ENCODE assay signal across 24 cellular contexts in the genomic region with DNA sequence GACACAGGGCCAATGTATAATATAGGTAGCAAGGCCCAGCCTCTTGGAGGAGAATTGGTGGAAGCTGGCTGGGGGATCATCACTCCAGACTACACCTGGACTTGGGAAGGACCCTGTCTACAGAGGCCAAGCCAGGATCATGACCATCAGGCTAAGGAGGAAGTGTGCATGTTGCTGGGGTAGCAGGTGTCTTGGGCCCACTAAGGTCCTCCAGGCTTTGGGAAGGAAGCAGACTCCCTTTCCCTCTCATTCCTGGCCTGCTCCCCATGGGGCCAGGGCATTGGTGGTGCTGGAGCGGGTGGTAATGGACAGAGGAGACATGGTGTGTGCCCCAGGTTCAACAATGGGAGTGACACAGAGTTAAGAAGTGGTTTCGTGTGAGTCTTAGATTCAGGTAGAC. TPM values are rescaled to one million over a fixed set of nuclear protein-coding genes. Genes with fewer than 3 reads are reported as not detected.
"Had no signal": no experiment of that assay in that cellular context is flagged by ENCODE, and none has a peak within 500 bp of the region (broad histone marks: within the 10 kb centered on the region; RNA-seq: fewer than 3 reads in every experiment).

No MANE protein-coding gene starts in this region.

- H3K4me1 ChIP-seq: colonic mucosa had no signal

- DNase-seq: activated CD4-positive, alpha-beta memory T cell treated with anti-CD3 and anti-CD28 coated beads for 36 hours; activated CD4-positive, alpha-beta T cell treated with anti-CD3 and anti-CD28 coated beads for 36 hours; activated CD4-positive, alpha-beta T cell treated with anti-CD3 and anti-CD28 coated beads, Interleukin-2, amount 10 ng/mL, durations not matched to agents 24 days and 14 days; activated CD4-positive, CD25-positive, alpha-beta regulatory T cell; activated CD4-positive, CD25-positive, alpha-beta regulatory T cell treated with anti-CD3 and anti-CD28 coated beads, Interleukin-2, amount 50 U/mL, for 72 hours; activated CD8-positive, alpha-beta T cell treated with anti-CD3 and anti-CD28 coated beads, Interleukin-2, amount 10 ng/mL, durations not matched to agents 7 days and 5 days; activated effector memory CD4-positive, alpha-beta T cell treated with Interleukin-2 at 50 U/mL for 16 hours; activated gamma-delta T cell treated with Interleukin-2 at 50 U/mL for 16 hours; activated naive CD4-positive, alpha-beta T cell treated with anti-CD3 and anti-CD28 coated beads, Interleukin-2, amount 50 U/mL, for 16 hours; activated naive CD4-positive, alpha-beta T cell treated with Interleukin-2 at 50 U/mL for 16 hours; activated T-cell treated with anti-CD3 and anti-CD28 coated beads for 4 hours; activated T-cell treated with anti-CD3 and anti-CD28 coated beads, Interleukin-2, amount 50 U/mL, for 24 hours; amniotic stem cell; anterior cingulate cortex; brain microvascular endothelial cell; colonic mucosa; effector CD8-positive, alpha-beta T cell; esophagus squamous epithelium; foreskin melanocyte; T-helper 2 cell had no signal

- ATAC-seq: activated CD4-positive, alpha-beta T cell treated with anti-CD3 and anti-CD28 coated beads for 36 hours; activated CD8-positive, alpha-beta T cell treated with anti-CD3 and anti-CD28 coated beads, Interleukin-2, amount 10 ng/mL, durations not matched to agents 7 days and 5 days; activated T-helper 17 cell treated with anti-CD3 and anti-CD28 coated beads, Interleukin-2, amount 50 U/mL, for 72 hours; gastroesophageal sphincter had no signal

- H3K4me3 Mint-ChIP-seq: activated CD4-positive, alpha-beta memory T cell treated with anti-CD3 and anti-CD28 coated beads for 36 hours; activated CD4-positive, alpha-beta T cell treated with anti-CD3 and anti-CD28 coated beads for 36 hours; activated CD4-positive, alpha-beta T cell treated with anti-CD3 and anti-CD28 coated beads, Interleukin-2, amount 10 ng/mL, durations not matched to agents 24 days and 14 days; activated CD8-positive, alpha-beta T cell treated with anti-CD3 and anti-CD28 coated beads, Interleukin-2, amount 10 ng/mL, durations not matched to agents 7 days and 5 days; activated naive CD8-positive, alpha-beta T cell; activated T-cell treated with anti-CD3 and anti-CD28 coated beads, Interleukin-2, amount 50 U/mL, for 24 hours; activated T-helper 17 cell treated with anti-CD3 and anti-CD28 coated beads, Interleukin-2, amount 50 U/mL, for 72 hours had no signal

- H3K36me3 ChIP-seq: brain microvascular endothelial cell, colonic mucosa, esophagus squamous epithelium, gastroesophageal sphincter had no signal

- H3K27ac ChIP-seq: brain microvascular endothelial cell, colonic mucosa, epithelial cell of prostate had no signal

- H3K4me3 ChIP-seq: colonic mucosa, esophagus squamous epithelium, gastroesophageal sphincter had no signal

- H3K9me3 ChIP-seq: colonic mucosa, esophagus squamous epithelium, gastroesophageal sphincter had no signal

- H3K36me3 Mint-ChIP-seq: activated CD4-positive, alpha-beta memory T cell treated with anti-CD3 and anti-CD28 coated beads for 36 hours; activated naive CD8-positive, alpha-beta T cell had no signal

- H3K4me1 Mint-ChIP-seq: activated CD4-positive, alpha-beta T cell treated with anti-CD3 and anti-CD28 coated beads for 36 hours; activated CD4-positive, alpha-beta T cell treated with anti-CD3 and anti-CD28 coated beads, Interleukin-2, amount 10 ng/mL, durations not matched to agents 24 days and 14 days; activated T-helper 17 cell treated with anti-CD3 and anti-CD28 coated beads, Interleukin-2, amount 50 U/mL, for 72 hours had no signal

- H3K27me3 ChIP-seq: brain microvascular endothelial cell, colonic mucosa, esophagus squamous epithelium, gastroesophageal sphincter had no signal

- H3K27ac Mint-ChIP-seq: activated CD4-positive, alpha-beta memory T cell treated with anti-CD3 and anti-CD28 coated beads for 36 hours; activated CD4-positive, alpha-beta T cell treated with anti-CD3 and anti-CD28 coated beads for 36 hours; activated CD4-positive, alpha-beta T cell treated with anti-CD3 and anti-CD28 coated beads, Interleukin-2, amount 10 ng/mL, durations not matched to agents 24 days and 14 days; activated CD8-positive, alpha-beta T cell treated with anti-CD3 and anti-CD28 coated beads, Interleukin-2, amount 10 ng/mL, durations not matched to agents 7 days and 5 days; activated naive CD8-positive, alpha-beta T cell; activated T-cell treated with anti-CD3 and anti-CD28 coated beads, Interleukin-2, amount 50 U/mL, for 24 hours; activated T-helper 17 cell treated with anti-CD3 and anti-CD28 coated beads, Interleukin-2, amount 50 U/mL, for 72 hours had no signal

- H3K9me3 Mint-ChIP-seq: activated CD4-positive, alpha-beta memory T cell treated with anti-CD3 and anti-CD28 coated beads for 36 hours; activated CD4-positive, alpha-beta T cell treated with anti-CD3 and anti-CD28 coated beads, Interleukin-2, amount 10 ng/mL, durations not matched to agents 24 days and 14 days; activated T-cell treated with anti-CD3 and anti-CD28 coated beads, Interleukin-2, amount 50 U/mL, for 24 hours; activated T-helper 17 cell treated with anti-CD3 and anti-CD28 coated beads, Interleukin-2, amount 50 U/mL, for 72 hours had no signal

RNA-seq across cellular contexts. Expression of a gene that starts 16.0 kb away (rescaled TPM):
- total RNA-seq: activated CD8-positive, alpha-beta T cell treated with anti-CD3 and anti-CD28 coated beads, Interleukin-2, amount 10 ng/mL, durations not matched to agents 7 days and 5 days had no signal
